In genomic region chr1:22808186-22808845, GRCh38 we compare ENCODE assay signal across 14 cellular contexts.
DNase-seq lines count a peak whose midpoint lies in the region; ATAC-seq and TF ChIP-seq lines count a peak whose summit lies in the region.
"Had no signal": no experiment of that assay in that cellular context is flagged by ENCODE, and none has a peak within 500 bp of the region (broad histone marks: within the 10 kb centered on the region; RNA-seq: fewer than 3 reads in every experiment).

No MANE protein-coding gene starts in this region.

- WGBS in heart right ventricle, 2 donors = 59 to 61% methylated on average over 10 of the region's 10 CpGs

- H3K36me3 ChIP-seq in heart right ventricle (no peaks in the 10 kb centered on the region), skeletal muscle tissue (ENCODE audit: control insufficient read depth in 3 of 3, insufficient read depth in 3 of 3, low read length in 3 of 3) (no peaks in the 10 kb centered on the region)

- peak overlapping the region in 1 of 3 donors; percentile 16 for H3K9ac ChIP-seq in skeletal muscle tissue (ENCODE audit: low read depth in 1 of 3, low read length in 3 of 3)

- no peak overlapping the region for H3K4me3 ChIP-seq in heart right ventricle
- H3K4me3 ChIP-seq in skeletal muscle tissue (ENCODE audit: low read length in 3 of 3) = no peak overlapping the region

- no peak for TF ChIP-seq CTCF in heart right ventricle (IDR thresholded peaks at IDR 0.05)

- H3K9me3 ChIP-seq in heart right ventricle (no peaks in the 10 kb centered on the region), skeletal muscle tissue (ENCODE audit: control insufficient read depth in 3 of 3, low read length in 3 of 3) (no peaks in the 10 kb centered on the region)

- peaks cover 0 to 18% (median 13%) of the 10 kb centered on the region in 9 donors for H3K4me1 ChIP-seq in heart right ventricle
- peaks cover 2 to 9% (median 7%) of the 10 kb centered on the region in 3 donors for H3K4me1 ChIP-seq in skeletal muscle tissue (ENCODE audit: control insufficient read depth in 3 of 3, insufficient read depth in 3 of 3, low read length in 3 of 3)

- ATAC-seq in heart right ventricle (peak in 6 of 8 donors; percentile 17 to 59 (median 30)), HG02763 (IDR thresholded peaks at IDR 0.05; ENCODE audit: unreplicated experiment) (no peak)
- ATAC-seq: effector memory CD8-positive, alpha-beta T cell had no signal

- intact Hi-C loops in heart right ventricle (cut with DNase I) = no loop called here

- DNase-seq in EH (ENCODE audit: low read depth) (peak; percentile 86), heart right ventricle (no peak), SW 1271 (lab: John Stamatoyannopoulos, UW) (no peak), DMS153 treated with DMSO at 0.1 percent for 48 hours (lab: John Stamatoyannopoulos, UW; ENCODE audit: unreplicated experiment) (no peak)
- no peak for DNase-seq in activated naive CD4-positive, alpha-beta T cell (lab: John Stamatoyannopoulos, UW)
- DNase-seq: activated CD4-positive, CD25-positive, alpha-beta regulatory T cell; activated gamma-delta T cell; CD4-positive, alpha-beta memory T cell; effector memory CD8-positive, alpha-beta T cell; NCI-H187; RPMI8226 had no signal

- H3K27me3 ChIP-seq in heart right ventricle (peaks cover 0 to 7% (median 0%) of the 10 kb centered on the region in 7 donors), skeletal muscle tissue (ENCODE audit: control insufficient read depth in 3 of 3, insufficient read depth in 3 of 3, low read length in 3 of 3) (peaks cover 0 to 6% (median 0%) of the 10 kb centered on the region in 3 donors)

- H3K27ac ChIP-seq in angular gyrus (ENCODE audit: low read depth, low read length) (peak overlapping the region; percentile 75), heart right ventricle (peak overlapping the region in 3 of 10 donors; percentile 16 to 61 (median 19)), skeletal muscle tissue (ENCODE audit: low read depth, low read length) (peak overlapping the region; percentile 20)
